Comparison of ENCODE assay signal across 8 cellular contexts in the genomic region with DNA sequence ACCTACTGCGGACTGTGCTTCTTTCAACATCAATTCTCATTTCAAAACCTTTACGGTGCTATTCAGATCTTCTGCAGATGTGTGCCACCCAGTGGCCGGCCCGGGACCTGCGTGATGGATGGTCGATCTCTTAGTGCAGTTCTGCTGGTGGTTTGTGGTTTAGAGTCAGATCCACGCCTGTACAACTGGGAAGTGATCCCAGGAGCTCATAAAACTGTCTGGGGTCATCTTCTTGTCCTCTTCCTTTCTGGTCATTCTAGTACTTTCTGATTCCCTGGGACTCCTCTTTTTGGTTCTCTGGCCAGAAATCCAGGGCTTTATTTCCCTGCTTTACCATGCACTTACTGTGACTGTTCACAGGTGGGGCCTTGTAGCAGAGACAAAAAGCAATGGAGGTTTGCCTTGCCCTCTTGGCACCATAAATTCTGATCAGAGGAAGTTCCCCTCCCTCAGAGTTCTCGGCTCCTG. TPM values are rescaled to one million over a fixed set of nuclear protein-coding genes. Genes with fewer than 3 reads are reported as not detected.
DNase-seq lines count a peak whose midpoint lies in the region; ATAC-seq and TF ChIP-seq lines count a peak whose summit lies in the region.

No MANE protein-coding gene starts in this region.

- in situ Hi-C loops in KBM-7 (cut with MboI; ENCODE audit: low pct_unique_long_range_greater_than_20kb, low sequenced_read_pairs): no loop called here

- no peak overlapping the region for H3K4me3 Mint-ChIP-seq in endodermal cell

- TF ChIP-seq CTCF in AG09319 (IDR thresholded peaks at IDR 0.05; ENCODE audit: low read depth, low read length): peak; percentile 92
- peak; percentile 96 for TF ChIP-seq CTCF in OCI-LY7 (conservative IDR thresholded peaks at IDR 0.05; ENCODE audit: low read length)
- TF ChIP-seq CTCF in endodermal cell (conservative IDR thresholded peaks at IDR 0.05): peak; percentile 94

- H3K9me3 Mint-ChIP-seq in endodermal cell: no peaks in the 10 kb centered on the region

- H3K27ac Mint-ChIP-seq in endodermal cell: no peak overlapping the region

- H3K4me1 Mint-ChIP-seq in endodermal cell: peaks cover 4% of the 10 kb centered on the region

- intact Hi-C loops in OCI-LY7 (cut with micrococcal nuclease; ENCODE audit: unreplicated experiment): loop anchor here (5.0 kb wide), 1 partner anchor 93 kb away; no protein-coding TSS in a partner anchor

- no peak overlapping the region for H3K4me2 ChIP-seq in OCI-LY7 (ENCODE audit: low read length)

- POLR2A ChIA-PET in OCI-LY7 (lab: Charles Lee): interaction anchor here (0.6 kb wide), 1 partner anchor 51 kb away, joined by 5 read pairs; no protein-coding TSS in a partner anchor

- H3K36me3 ChIP-seq in OCI-LY7 (ENCODE audit: insufficient read depth, low read length) (no peaks in the 10 kb centered on the region), endodermal cell (ENCODE audit: control insufficient read depth, insufficient read depth, low read length) (no peaks in the 10 kb centered on the region)

- no peaks in the 10 kb centered on the region for H3K27me3 Mint-ChIP-seq in endodermal cell (ENCODE audit: insufficient read depth)

- H3K4me3 ChIP-seq in OCI-LY7 (ENCODE audit: low read depth, low read length, poor library complexity, severe bottlenecking) (no peak overlapping the region), endodermal cell (ENCODE audit: low read length) (no peak overlapping the region)

- H3K9ac ChIP-seq in endodermal cell (ENCODE audit: extremely low read depth, low read length, poor library complexity, severe bottlenecking): no peak overlapping the region

- peak; percentile 65 for DNase-seq in AG09319 (ENCODE audit: extremely low read depth, low read depth)
- peak; percentile 95 for DNase-seq in KBM-7
- DNase-seq in OCI-LY7 (ENCODE audit: low spot score): peak; percentile 78
- peak; percentile 59 for DNase-seq in activated CD8-positive, alpha-beta memory T cell treated with anti-CD3 and anti-CD28 coated beads, Interleukin-2, amount 50 U/mL, for 24 hours (ENCODE audit: extremely low read depth)
- peak; percentile 95 for DNase-seq in endodermal cell
- peak; percentile 89 for DNase-seq in mucosa of gallbladder (ENCODE audit: low spot score)
- peak; percentile 91 for DNase-seq in stimulated activated CD8-positive, alpha-beta memory T cell treated with anti-CD3 and anti-CD28 coated beads, Interleukin-4, amount 100 ng/mL, for 48 hours

- 19 to 25% methylated on average over 5 to 8 of the region's 8 CpGs for WGBS in endodermal cell (ENCODE audit: insufficient coverage in 1 of 2, insufficient read length in 1 of 2), 2 experiments

- no peaks in the 10 kb centered on the region for H3K9me3 ChIP-seq in OCI-LY7 (ENCODE audit: low read length)
- no peaks in the 10 kb centered on the region for H3K9me3 ChIP-seq in endodermal cell (ENCODE audit: control insufficient read depth, low read length)

- 0 out of 2 replicates have a peak, but pooled peaks cover 3% of the 10 kb centered on the region for H3K9me2 ChIP-seq in OCI-LY7 (ENCODE audit: insufficient read depth, low read length)

- H3K4me1 ChIP-seq in OCI-LY7 (ENCODE audit: insufficient read depth, low read length, poor library complexity, severe bottlenecking) (peaks cover 32% of the 10 kb centered on the region), endodermal cell (ENCODE audit: control insufficient read depth, insufficient read depth, low read length) (no peaks in the 10 kb centered on the region)

- H2AFZ ChIP-seq in OCI-LY7 (ENCODE audit: low read length): peak overlapping the region; percentile 30; the same call in 1 of the 2 replicates

- ATAC-seq in GM19043 (IDR thresholded peaks at IDR 0.05; ENCODE audit: low read depth, unreplicated experiment): peak; percentile 66

- no peaks in the 10 kb centered on the region for H4K20me1 ChIP-seq in OCI-LY7 (ENCODE audit: insufficient read depth, low read length)

- H3K36me3 Mint-ChIP-seq in endodermal cell (ENCODE audit: low read depth): no peaks in the 10 kb centered on the region

- H3K79me2 ChIP-seq in OCI-LY7 (ENCODE audit: insufficient read depth, low read depth, low read length): no peaks in the 10 kb centered on the region

- no TSS peak for BruUV-seq in OCI-LY7 (replicated peaks; lab: Mats Ljungman, UMichigan)

- CTCF ChIA-PET in OCI-LY7 (lab: Charles Lee; ENCODE audit: unreplicated experiment): interaction anchor here (0.6 to 0.8 kb wide), 2 partner anchors 15 to 412 kb away, joined by 3 read pairs; no protein-coding TSS in a partner anchor

- H3K27me3 ChIP-seq in endodermal cell (ENCODE audit: control insufficient read depth, insufficient read depth, low read length, poor library complexity, severe bottlenecking): no peaks in the 10 kb centered on the region

- no peak overlapping the region for H3K27ac ChIP-seq in OCI-LY7 (ENCODE audit: low read depth, low read length, poor library complexity, severe bottlenecking)
- no peak overlapping the region for H3K27ac ChIP-seq in endodermal cell (ENCODE audit: low read depth, low read length)

RNA-seq across cellular contexts. Expression of a gene that starts 15.8 kb away (rescaled TPM):
- total RNA-seq in OCI-LY7 (2014; rRNA removed; shearing (Covaris generic)): 29.0 TPM in 2 replicates
- total RNA-seq in OCI-LY7 (2022): 44.8 and 53.1 TPM in 2 replicates
- total RNA-seq in endodermal cell: 10 to 100 TPM; 59.3 to 77.1 TPM
- 20.4 TPM for polyA plus RNA-seq in endodermal cell (2013, experiment 1 of 2)
- 20.2 TPM for polyA plus RNA-seq in endodermal cell (2013, experiment 2 of 2)
- 30.9 TPM for total RNA-seq in mucosa of gallbladder

RNA-seq across cellular contexts. Expression of a gene that starts 16.4 kb away (rescaled TPM):
- total RNA-seq in OCI-LY7 (2014; rRNA removed; shearing (Covaris generic)): 0.90 and 3.8 TPM in 2 replicates
- 3.9 and 4.7 TPM in 2 replicates for total RNA-seq in OCI-LY7 (2022)
- total RNA-seq in endodermal cell: under 1 TPM; 0.35 to 0.93 TPM
- polyA plus RNA-seq in endodermal cell (2013, experiment 1 of 2): 0.07 TPM
- polyA plus RNA-seq in endodermal cell (2013, experiment 2 of 2): 0.08 TPM
- 0.35 TPM for total RNA-seq in mucosa of gallbladder
